In genomic region chr5:87267574-87268125, GRCh38 we compare ENCODE assay signal across 1 cellular context.
TF ChIP-seq lines count a peak whose summit lies in the region.

Gene RASA1, plus strand, starts transcription at chr5:87267883. Its CDS starts 569 bp downstream, at chr5:87268452.

TF ChIP-seq in HepG2, 621 proteins besides CTCF, POLR2A, EP300 and RAD21 (continued from another document):
- TF ChIP-seq PRDM10 (CRISPR knock-in tag; IDR thresholded peaks at IDR 0.05; ENCODE audit: low read depth) (peak; percentile 81), ZNF383 (CRISPR knock-in tag; IDR thresholded peaks at IDR 0.05; ENCODE audit: borderline replicate concordance) (no peak), KDM5A (IDR thresholded peaks at IDR 0.05; ENCODE audit: borderline replicate concordance, low read length) (no peak), MAZ (IDR thresholded peaks at IDR 0.05; ENCODE audit: borderline replicate concordance, low read depth, low read length) (peak; percentile 78), MAZ (CRISPR knock-in tag; IDR thresholded peaks at IDR 0.05; ENCODE audit: low read depth) (no peak; the same call in none of the 2 replicates), MEIS2 (CRISPR knock-in tag; IDR thresholded peaks at IDR 0.05) (no peak), BRD4 (CRISPR knock-in tag; IDR thresholded peaks at IDR 0.05) (0 out of 2 replicates have a peak, but pooled peaks have one; percentile 4), ZNF282 (IDR thresholded peaks at IDR 0.05; ENCODE audit: partially characterized antibody) (no peak), ZNF207 (IDR thresholded peaks at IDR 0.05; ENCODE audit: borderline replicate concordance) (no peak), ZBTB44 (CRISPR knock-in tag; IDR thresholded peaks at IDR 0.05) (no peak), SRSF1 (optimal IDR thresholded peaks at IDR 0.05; ENCODE audit: low read depth, low read length) (peak; percentile 77), SP4 (CRISPR knock-in tag; IDR thresholded peaks at IDR 0.05) (peak; percentile 23; the same call in 1 of the 2 replicates), NR0B2 (CRISPR knock-in tag; IDR thresholded peaks at IDR 0.05) (no peak), SMARCE1 (IDR thresholded peaks at IDR 0.05; ENCODE audit: borderline replicate concordance) (no peak), ZXDC (CRISPR knock-in tag; IDR thresholded peaks at IDR 0.05) (no peak), HDAC6 (IDR thresholded peaks at IDR 0.05; ENCODE audit: low read depth, low read length) (no peak), ZNF780A (CRISPR knock-in tag; IDR thresholded peaks at IDR 0.05) (no peak)
TF ChIP-seq in HepG2: peak in this region for 161.
